9 cellular contexts compared by ENCODE assay signal in the genomic region with DNA sequence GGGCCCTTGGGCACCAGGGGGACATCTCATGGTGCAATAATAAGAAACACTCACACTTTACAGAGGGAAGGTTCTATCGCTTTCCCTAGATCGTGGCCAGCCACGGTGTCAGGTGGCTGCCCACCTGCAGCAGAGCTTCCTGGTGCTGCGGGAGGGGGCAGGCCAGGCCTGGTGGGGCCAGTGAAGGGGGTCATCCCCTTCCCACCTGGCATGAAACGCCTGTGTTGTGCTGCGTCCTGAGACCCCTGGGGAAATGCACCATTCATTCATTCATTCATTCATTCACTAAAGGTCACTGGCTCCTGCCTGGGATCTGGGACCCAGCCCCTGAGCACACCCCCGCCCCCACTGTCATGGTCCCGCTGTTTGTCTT. TPM values are rescaled to one million over a fixed set of nuclear protein-coding genes. Genes with fewer than 3 reads are reported as not detected.
DNase-seq lines count a peak whose midpoint lies in the region; ATAC-seq and TF ChIP-seq lines count a peak whose summit lies in the region.
"Had no signal": no experiment of that assay in that cellular context is flagged by ENCODE, and none has a peak within 500 bp of the region (broad histone marks: within the 10 kb centered on the region; RNA-seq: fewer than 3 reads in every experiment).

No MANE protein-coding gene starts in this region.

- TSS peak; percentile 87 for BruUV-seq in PC-3 (replicated peaks; lab: Mats Ljungman, UMichigan)

- TF ChIP-seq EP300 in ovary (IDR thresholded peaks at IDR 0.05), result no peak

- H3K4me2 ChIP-seq in PC-3 (ENCODE audit: low read length), result peak overlapping the region; percentile 95

- H3K4me1 Mint-ChIP-seq in CD8-positive, alpha-beta T cell (ENCODE audit: low read depth), result peaks cover 13% of the 10 kb centered on the region

- H4K20me1 ChIP-seq in PC-3 (ENCODE audit: low read length), result no peaks in the 10 kb centered on the region

- peaks cover 13% of the 10 kb centered on the region for H3K27me3 Mint-ChIP-seq in CD8-positive, alpha-beta T cell (ENCODE audit: low read depth)

- H3F3A ChIP-seq in PC-3 (ENCODE audit: low read length, unreplicated experiment), result peaks cover 3% of the 10 kb centered on the region

- no peak overlapping the region for H3K27ac Mint-ChIP-seq in CD8-positive, alpha-beta T cell
- H3K27ac Mint-ChIP-seq: immature natural killer cell had no signal

- ATAC-seq in CD8-positive, alpha-beta T cell, result no peak
- ATAC-seq in PC-3, result no peak
- ATAC-seq in GM21381 (IDR thresholded peaks at IDR 0.05; ENCODE audit: unreplicated experiment), result no peak
- ATAC-seq in GM21423 (IDR thresholded peaks at IDR 0.05; ENCODE audit: unreplicated experiment), result no peak

- peaks cover 43% of the 10 kb centered on the region for H3K79me2 ChIP-seq in PC-3 (ENCODE audit: low read length)

- no peaks in the 10 kb centered on the region for H3K36me3 ChIP-seq in CD8-positive, alpha-beta T cell (ENCODE audit: insufficient read depth, low read length)
- H3K36me3 ChIP-seq in PC-3 (ENCODE audit: low read depth, low read length), result no peaks in the 10 kb centered on the region
- H3K36me3 ChIP-seq in ovary, result no peaks in the 10 kb centered on the region

- peak overlapping the region; percentile 65 for H3K4me3 Mint-ChIP-seq in CD8-positive, alpha-beta T cell

- TF ChIP-seq CTCF in CD8-positive, alpha-beta T cell (IDR thresholded peaks at IDR 0.05), result no peak
- TF ChIP-seq CTCF in PC-3 (conservative IDR thresholded peaks at IDR 0.05; ENCODE audit: low read depth, low read length) (no peak), ovary (IDR thresholded peaks at IDR 0.05) (no peak)

- H3K9ac ChIP-seq in PC-3 (ENCODE audit: low read length), result peak overlapping the region; percentile 87

- WGBS in ovary, 3 donors, result 3 to 9% (median 4%) methylated on average over 8 of the region's 8 CpGs

- no peak for DNase-seq in CD8-positive, alpha-beta T cell
- DNase-seq in PC-3, result no peak
- no peak for DNase-seq in epithelial cell of prostate (ENCODE audit: low read depth, low spot score)
- no peak for DNase-seq in ovary
- no peak for DNase-seq in stimulated activated CD4-positive, alpha-beta T cell treated with anti-CD3 and anti-CD28 coated beads, Interleukin-4, amount 100 ng/mL, for 1 hour
- DNase-seq in SHP77 treated with DMSO at 0.1 percent for 48 hours (lab: John Stamatoyannopoulos, UW), result no peak
- DNase-seq: immature natural killer cell had no signal

- H3K9me3 Mint-ChIP-seq in CD8-positive, alpha-beta T cell, result no peaks in the 10 kb centered on the region
- H3K9me3 Mint-ChIP-seq: immature natural killer cell had no signal

- no peaks in the 10 kb centered on the region for H3K36me3 Mint-ChIP-seq in CD8-positive, alpha-beta T cell
- H3K36me3 Mint-ChIP-seq: immature natural killer cell had no signal

- no peaks in the 10 kb centered on the region for H3K27me3 ChIP-seq in CD8-positive, alpha-beta T cell (ENCODE audit: insufficient read depth, low read length)
- no peaks in the 10 kb centered on the region for H3K27me3 ChIP-seq in PC-3 (ENCODE audit: low read length)
- no peaks in the 10 kb centered on the region for H3K27me3 ChIP-seq in ovary

- H3K4me3 ChIP-seq in CD8-positive, alpha-beta T cell (ENCODE audit: low read depth, low read length), result peak overlapping the region; percentile 46
- peak overlapping the region; percentile 77 for H3K4me3 ChIP-seq in PC-3 (ENCODE audit: low read length)
- H3K4me3 ChIP-seq in ovary, result peak overlapping the region; percentile 48

- H3K4me1 ChIP-seq in CD8-positive, alpha-beta T cell (ENCODE audit: insufficient read depth, low read length), result peaks cover 10% of the 10 kb centered on the region
- H3K4me1 ChIP-seq in PC-3 (ENCODE audit: insufficient read depth, low read length) (peaks cover 48% of the 10 kb centered on the region), ovary (ENCODE audit: insufficient read depth) (peaks cover 4% of the 10 kb centered on the region)

- intact Hi-C loops in CD8-positive, alpha-beta T cell (cut with DNase I, micrococcal nuclease), result loop anchor here in 1 of 2 experiments (10.0 kb wide), 1 partner anchor 101 kb away; the partner anchor contains the start of gene PC
- intact Hi-C loops in PC-3 (cut with micrococcal nuclease), result loop anchor here (10.0 kb wide), 2 partner anchors 171 to 189 kb away; no protein-coding TSS in a partner anchor
- intact Hi-C loops in ovary (cut with DNase I), result no loop called here

- CTCF ChIA-PET in CD8-positive, alpha-beta T cell (lab: Charles Lee), result interaction anchor here (2.6 kb wide), 1 partner anchor 16 kb away, joined by 10 read pairs; no protein-coding TSS in a partner anchor
- CTCF ChIA-PET in PC-3 (lab: Charles Lee), result interaction anchor here (0.6 kb wide), 1 partner anchor 295 kb away, joined by 3 read pairs; no protein-coding TSS in a partner anchor

- POLR2A ChIA-PET in CD8-positive, alpha-beta T cell (lab: Charles Lee), result no interaction called here
- POLR2A ChIA-PET in PC-3 (lab: Charles Lee; ENCODE audit: unreplicated experiment), result no interaction called here

- no peaks in the 10 kb centered on the region for H3K9me3 ChIP-seq in CD8-positive, alpha-beta T cell (ENCODE audit: low read length)
- H3K9me3 ChIP-seq in PC-3 (ENCODE audit: low read length) (no peaks in the 10 kb centered on the region), ovary (no peaks in the 10 kb centered on the region)

- H3K27ac ChIP-seq in CD8-positive, alpha-beta T cell (ENCODE audit: low read depth, low read length), result no peak overlapping the region
- H3K27ac ChIP-seq in PC-3 (ENCODE audit: low read length) (peak overlapping the region; percentile 98), epithelial cell of prostate (peak overlapping the region; percentile 98), ovary (peak overlapping the region in 1 of 2 donors; percentile 67)

- peak overlapping the region; percentile 79 for H2AFZ ChIP-seq in PC-3 (ENCODE audit: low read length)

- no peak for TF ChIP-seq POLR2A in ovary (IDR thresholded peaks at IDR 0.05)

- no peaks in the 10 kb centered on the region for H3K9me2 ChIP-seq in PC-3 (replicated peaks; ENCODE audit: low read length)

RNA-seq across cellular contexts. Expression of gene RHOD, which starts 0.4 kb away (rescaled TPM):
- total RNA-seq in CD8-positive, alpha-beta T cell, result under 1 TPM in 1 of 2 experiments, not detected in 1; 0.62 TPM
- total RNA-seq in PC-3 (2014; rRNA removed), result 99.9 and 121 TPM in 2 replicates
- total RNA-seq in ovary, result 10 to 100 TPM in 5 of 7 donors, 1 to 10 TPM in 2; 8.7 to 24.9 (median 12.8) TPM
- polyA plus RNA-seq in ovary, result 10 to 100 TPM in 1 of 2 donors, 1 to 10 TPM in 1; 5.5 to 16.1 TPM
- polyA plus RNA-seq: immature natural killer cell had no signal

RNA-seq across cellular contexts. Expression of gene SYT12, which starts 33.3 kb away (rescaled TPM):
- not detected for total RNA-seq in CD8-positive, alpha-beta T cell
- total RNA-seq in PC-3 (2014; rRNA removed) (4.8 and 5.1 TPM in 2 replicates), ovary (1 to 10 TPM in 3 of 7 donors, under 1 TPM in 2, not detected in 2; 0.12 to 6.0 (median 1.2) TPM)
- polyA plus RNA-seq in ovary, result under 1 TPM; 0.05 to 0.10 TPM
- polyA plus RNA-seq: immature natural killer cell had no signal

Comparison
In these comparisons a context has a peak if more than half of its experiments do, and no peak if none do; other contexts are left out.
1. RNA of gene RHOD, which starts 0.4 kb away (total RNA-seq): 99.9 to 121 TPM in PC-3 and 8.7 to 24.9 TPM in ovary; 0.62 TPM in CD8-positive, alpha-beta T cell; every median in the first group is over 4 times any median in the second.
2. Peak in every context shown above with its lines, with median percentiles within 50 percentile points of each other: H3K4me3 ChIP-seq.